Comparison of ENCODE assay signal across 8 cellular contexts in the genomic region with DNA sequence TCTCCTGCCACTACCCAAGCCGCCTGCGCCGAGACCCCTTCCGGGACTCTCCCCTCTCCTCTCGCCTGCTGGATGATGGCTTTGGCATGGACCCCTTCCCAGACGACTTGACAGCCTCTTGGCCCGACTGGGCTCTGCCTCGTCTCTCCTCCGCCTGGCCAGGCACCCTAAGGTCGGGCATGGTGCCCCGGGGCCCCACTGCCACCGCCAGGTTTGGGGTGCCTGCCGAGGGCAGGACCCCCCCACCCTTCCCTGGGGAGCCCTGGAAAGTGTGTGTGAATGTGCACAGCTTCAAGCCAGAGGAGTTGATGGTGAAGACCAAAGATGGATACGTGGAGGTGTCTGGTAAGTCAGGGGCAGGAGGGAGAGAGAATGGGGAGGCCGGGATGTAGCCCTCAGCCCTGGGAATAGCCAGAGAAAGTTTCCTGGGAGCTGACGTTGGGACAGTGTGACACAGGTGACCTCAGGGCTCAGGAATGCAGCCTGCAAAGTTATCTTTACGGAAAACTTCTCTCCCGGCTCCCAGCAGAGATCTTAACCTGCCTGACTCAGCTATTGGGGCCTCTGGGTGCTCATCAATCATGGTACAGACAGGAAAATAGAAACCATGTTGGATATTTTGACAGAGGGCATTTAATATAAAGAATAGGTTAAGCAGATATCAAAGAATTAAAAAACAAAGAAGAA. TPM values are rescaled to one million over a fixed set of nuclear protein-coding genes. Genes with fewer than 3 reads are reported as not detected.
DNase-seq lines count a peak whose midpoint lies in the region; ATAC-seq and TF ChIP-seq lines count a peak whose summit lies in the region.

No MANE protein-coding gene starts in this region.

- H3K36me3 ChIP-seq in prostate gland: no peaks in the 10 kb centered on the region

- H3K9me3 ChIP-seq in prostate gland: no peaks in the 10 kb centered on the region

- TF ChIP-seq CTCF in prostate gland (IDR thresholded peaks at IDR 0.05): no peak

- peak; percentile 28; the same call in 1 of the 3 replicates for ATAC-seq in SK-N-SH treated with all-trans-retinoic acid at 6 μM for 48 hours
- ATAC-seq in Right ventricle myocardium superior (ENCODE audit: poor library complexity): peak; percentile 14
- no peak for ATAC-seq in GM19324 (IDR thresholded peaks at IDR 0.05; ENCODE audit: low FRiP score, unreplicated experiment)
- no peak for ATAC-seq in stimulated activated effector memory CD8-positive, alpha-beta T cell treated with anti-CD3 and anti-CD28 coated beads, Interleukin-12 subunit alpha, Interleukin-12 subunit beta, amount 100 ng/mL, for 72 hours

- peak; percentile 85 for DNase-seq in EH (ENCODE audit: low read depth)
- no peak for DNase-seq in Right ventricle myocardium superior
- peak; percentile 26 for DNase-seq in prostate gland (ENCODE audit: low spot score)
- no peak for DNase-seq in NCI-H748 treated with DMSO at 0.1 percent for 48 hours (lab: John Stamatoyannopoulos, UW)
- DNase-seq in activated CD8-positive, alpha-beta memory T cell treated with anti-CD3 and anti-CD28 coated beads for 24 hours: no peak
- DNase-seq in stimulated activated effector memory CD8-positive, alpha-beta T cell treated with anti-CD3 and anti-CD28 coated beads, Interleukin-12 subunit alpha, Interleukin-12 subunit beta, amount 100 ng/mL, for 72 hours (ENCODE audit: low spot score in 2 of 2): no peak

- H3K36me3 Mint-ChIP-seq in stimulated activated effector memory CD8-positive, alpha-beta T cell treated with anti-CD3 and anti-CD28 coated beads, Interleukin-12 subunit alpha, Interleukin-12 subunit beta, amount 100 ng/mL, for 72 hours: no peaks in the 10 kb centered on the region

- H3K4me1 ChIP-seq in prostate gland (replicated peaks): peaks cover 2% of the 10 kb centered on the region

- 31% methylated on average over 18 of the region's 18 CpGs for WGBS in prostate gland

- peak overlapping the region; percentile 76 to 87 for H3K27ac ChIP-seq in prostate gland

- no peak overlapping the region for H3K27ac Mint-ChIP-seq in stimulated activated effector memory CD8-positive, alpha-beta T cell treated with anti-CD3 and anti-CD28 coated beads, Interleukin-12 subunit alpha, Interleukin-12 subunit beta, amount 100 ng/mL, for 72 hours

- H3K4me3 Mint-ChIP-seq in stimulated activated effector memory CD8-positive, alpha-beta T cell treated with anti-CD3 and anti-CD28 coated beads, Interleukin-12 subunit alpha, Interleukin-12 subunit beta, amount 100 ng/mL, for 72 hours: no peak overlapping the region

- intact Hi-C loops in Right ventricle myocardium superior (cut with DNase I): no loop called here
- intact Hi-C loops in prostate gland (cut with DNase I): loop anchor here (5.0 kb wide), 3 partner anchors 148 to 233 kb away; no protein-coding TSS in a partner anchor

- H3K27me3 ChIP-seq in prostate gland (replicated peaks; ENCODE audit: insufficient read depth): no peaks in the 10 kb centered on the region

- TF ChIP-seq POLR2A in prostate gland (IDR thresholded peaks at IDR 0.05): no peak

- H3K9me3 Mint-ChIP-seq in stimulated activated effector memory CD8-positive, alpha-beta T cell treated with anti-CD3 and anti-CD28 coated beads, Interleukin-12 subunit alpha, Interleukin-12 subunit beta, amount 100 ng/mL, for 72 hours: no peaks in the 10 kb centered on the region

- H3K4me3 ChIP-seq in prostate gland: peak overlapping the region; percentile 35 to 38

- H3K4me1 Mint-ChIP-seq in stimulated activated effector memory CD8-positive, alpha-beta T cell treated with anti-CD3 and anti-CD28 coated beads, Interleukin-12 subunit alpha, Interleukin-12 subunit beta, amount 100 ng/mL, for 72 hours: no peaks in the 10 kb centered on the region

TF ChIP-seq in SK-N-SH treated with all-trans-retinoic acid at 6 μM for 48 hours, 23 proteins besides CTCF, POLR2A, EP300 and RAD21:
- TF ChIP-seq ISL1 (CRISPR knock-in tag; IDR thresholded peaks at IDR 0.05): peak; percentile 33; the same call in 1 of the 2 replicates
- TF ChIP-seq ESRRG (CRISPR knock-in tag; IDR thresholded peaks at IDR 0.05): no peak
- TF ChIP-seq, protein P1, sequence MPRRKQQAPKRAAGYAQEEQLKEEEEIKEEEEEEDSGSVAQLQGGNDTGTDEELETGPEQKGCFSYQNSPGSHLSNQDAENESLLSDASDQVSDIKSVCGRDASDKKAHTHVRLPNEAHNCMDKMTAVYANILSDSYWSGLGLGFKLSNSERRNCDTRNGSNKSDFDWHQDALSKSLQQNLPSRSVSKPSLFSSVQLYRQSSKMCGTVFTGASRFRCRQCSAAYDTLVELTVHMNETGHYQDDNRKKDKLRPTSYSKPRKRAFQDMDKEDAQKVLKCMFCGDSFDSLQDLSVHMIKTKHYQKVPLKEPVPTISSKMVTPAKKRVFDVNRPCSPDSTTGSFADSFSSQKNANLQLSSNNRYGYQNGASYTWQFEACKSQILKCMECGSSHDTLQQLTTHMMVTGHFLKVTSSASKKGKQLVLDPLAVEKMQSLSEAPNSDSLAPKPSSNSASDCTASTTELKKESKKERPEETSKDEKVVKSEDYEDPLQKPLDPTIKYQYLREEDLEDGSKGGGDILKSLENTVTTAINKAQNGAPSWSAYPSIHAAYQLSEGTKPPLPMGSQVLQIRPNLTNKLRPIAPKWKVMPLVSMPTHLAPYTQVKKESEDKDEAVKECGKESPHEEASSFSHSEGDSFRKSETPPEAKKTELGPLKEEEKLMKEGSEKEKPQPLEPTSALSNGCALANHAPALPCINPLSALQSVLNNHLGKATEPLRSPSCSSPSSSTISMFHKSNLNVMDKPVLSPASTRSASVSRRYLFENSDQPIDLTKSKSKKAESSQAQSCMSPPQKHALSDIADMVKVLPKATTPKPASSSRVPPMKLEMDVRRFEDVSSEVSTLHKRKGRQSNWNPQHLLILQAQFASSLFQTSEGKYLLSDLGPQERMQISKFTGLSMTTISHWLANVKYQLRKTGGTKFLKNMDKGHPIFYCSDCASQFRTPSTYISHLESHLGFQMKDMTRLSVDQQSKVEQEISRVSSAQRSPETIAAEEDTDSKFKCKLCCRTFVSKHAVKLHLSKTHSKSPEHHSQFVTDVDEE (CRISPR knock-in tag; IDR thresholded peaks at IDR 0.05): no peak
- TF ChIP-seq, protein P2, sequence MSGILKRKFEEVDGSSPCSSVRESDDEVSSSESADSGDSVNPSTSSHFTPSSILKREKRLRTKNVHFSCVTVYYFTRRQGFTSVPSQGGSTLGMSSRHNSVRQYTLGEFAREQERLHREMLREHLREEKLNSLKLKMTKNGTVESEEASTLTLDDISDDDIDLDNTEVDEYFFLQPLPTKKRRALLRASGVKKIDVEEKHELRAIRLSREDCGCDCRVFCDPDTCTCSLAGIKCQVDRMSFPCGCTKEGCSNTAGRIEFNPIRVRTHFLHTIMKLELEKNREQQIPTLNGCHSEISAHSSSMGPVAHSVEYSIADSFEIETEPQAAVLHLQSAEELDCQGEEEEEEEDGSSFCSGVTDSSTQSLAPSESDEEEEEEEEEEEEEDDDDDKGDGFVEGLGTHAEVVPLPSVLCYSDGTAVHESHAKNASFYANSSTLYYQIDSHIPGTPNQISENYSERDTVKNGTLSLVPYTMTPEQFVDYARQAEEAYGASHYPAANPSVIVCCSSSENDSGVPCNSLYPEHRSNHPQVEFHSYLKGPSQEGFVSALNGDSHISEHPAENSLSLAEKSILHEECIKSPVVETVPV (CRISPR knock-in tag; IDR thresholded peaks at IDR 0.05): no peak
- TF ChIP-seq CSDC2 (CRISPR knock-in tag; IDR thresholded peaks at IDR 0.05): 0 out of 2 replicates have a peak, but pooled peaks have one; percentile 16
- no peak for TF ChIP-seq ZNF8 (CRISPR knock-in tag; IDR thresholded peaks at IDR 0.05)
- TF ChIP-seq ZNF565 (CRISPR knock-in tag; conservative IDR thresholded peaks at IDR 0.05; ENCODE audit: low read depth): no peak
- TF ChIP-seq ZFP30 (CRISPR knock-in tag; IDR thresholded peaks at IDR 0.05): no peak
- no peak for TF ChIP-seq GLIS3 (CRISPR knock-in tag; IDR thresholded peaks at IDR 0.05)

RNA-seq across cellular contexts. Expression of a gene that starts 0.7 kb away (rescaled TPM):
- total RNA-seq in Right ventricle myocardium superior (529 TPM), prostate gland (10 to 100 TPM; 67.0 to 96.9 TPM)

Comparison
In these comparisons a context has a peak if more than half of its experiments do, and no peak if none do; other contexts are left out.
1. DNase-seq: peak in EH (single experiment) and prostate gland (single experiment); none in Right ventricle myocardium superior (single experiment), NCI-H748 treated with DMSO at 0.1 percent for 48 hours (single experiment), activated CD8-positive, alpha-beta memory T cell treated with anti-CD3 and anti-CD28 coated beads for 24 hours (single experiment) and stimulated activated effector memory CD8-positive, alpha-beta T cell treated with anti-CD3 and anti-CD28 coated beads, Interleukin-12 subunit alpha, Interleukin-12 subunit beta, amount 100 ng/mL, for 72 hours (0 of 2).
2. ATAC-seq: peak in SK-N-SH treated with all-trans-retinoic acid at 6 μM for 48 hours (single experiment) and Right ventricle myocardium superior (single experiment); none in GM19324 (single experiment) and stimulated activated effector memory CD8-positive, alpha-beta T cell treated with anti-CD3 and anti-CD28 coated beads, Interleukin-12 subunit alpha, Interleukin-12 subunit beta, amount 100 ng/mL, for 72 hours (single experiment).